Comparison of ENCODE assay signal across 1 cellular context in the genomic region with DNA sequence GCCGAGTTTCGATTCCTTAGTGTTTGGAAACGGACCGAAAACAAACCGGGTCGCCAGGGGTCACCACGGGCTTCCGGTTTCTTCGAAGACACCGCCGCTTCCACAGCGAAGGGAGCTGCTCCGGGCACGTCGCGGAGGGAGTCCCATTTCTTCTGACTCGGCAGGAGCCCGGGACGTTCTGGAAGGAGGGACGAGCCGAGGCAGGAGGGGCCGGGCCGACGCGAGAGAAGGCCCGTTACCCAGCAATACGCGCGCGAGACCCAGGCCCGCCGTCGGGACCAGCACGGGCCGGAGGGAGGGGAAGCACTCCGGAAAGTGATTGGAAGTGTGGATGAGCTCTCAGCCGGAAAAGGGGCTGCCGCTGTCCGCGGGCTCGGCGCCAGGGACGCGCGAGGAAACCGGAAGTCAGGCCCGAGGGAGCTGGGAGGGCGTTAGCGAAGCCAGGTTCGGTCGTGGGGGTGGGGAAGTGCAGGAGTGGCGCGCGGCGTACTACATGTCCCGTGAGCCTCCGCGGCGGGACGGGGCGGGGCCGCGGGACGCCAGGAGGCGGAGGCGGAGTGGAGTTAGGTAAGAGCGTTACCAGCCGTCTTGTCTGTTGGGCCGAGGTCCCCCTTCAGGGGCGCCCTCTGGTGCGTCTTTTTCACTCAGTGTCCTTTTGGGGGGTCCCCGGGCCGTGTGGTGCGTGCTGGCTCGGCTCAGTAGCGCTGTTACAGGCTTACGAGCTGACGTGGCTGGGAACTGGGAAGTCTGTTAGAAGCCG.
TF ChIP-seq lines count a peak whose summit lies in the region.

Gene AZI2 (minus strand): TSS at position 188 of the 760 bp plus-strand sequence. CDS start 8,207 bp downstream, outside the sequence.
A gene with protein sequence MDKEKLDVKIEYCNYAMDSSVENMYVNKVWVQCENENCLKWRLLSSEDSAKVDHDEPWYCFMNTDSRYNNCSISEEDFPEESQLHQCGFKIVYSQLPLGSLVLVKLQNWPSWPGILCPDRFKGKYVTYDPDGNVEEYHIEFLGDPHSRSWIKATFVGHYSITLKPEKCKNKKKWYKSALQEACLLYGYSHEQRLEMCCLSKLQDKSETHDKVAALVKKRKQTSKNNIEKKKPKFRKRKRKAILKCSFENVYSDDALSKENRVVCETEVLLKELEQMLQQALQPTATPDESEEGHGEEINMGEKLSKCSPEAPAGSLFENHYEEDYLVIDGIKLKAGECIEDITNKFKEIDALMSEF (plus strand): TSS at position 85 of the 760 bp plus-strand sequence. CDS start 64,348 bp downstream, outside the sequence.

TF ChIP-seq in GM12878, 131 proteins besides CTCF, POLR2A, EP300 and RAD21 (continued from another document and continues in another):
- TF ChIP-seq PRDM15 (CRISPR knock-in tag; IDR thresholded peaks at IDR 0.05) (no peak), IRF4 (IDR thresholded peaks at IDR 0.05; ENCODE audit: low read depth, low read length) (no peak), HCFC1 (IDR thresholded peaks at IDR 0.05; ENCODE audit: low read length) (peak; percentile 90), SMAD5 (IDR thresholded peaks at IDR 0.05; ENCODE audit: low read depth) (peak; percentile 49), RFX5 (IDR thresholded peaks at IDR 0.05; ENCODE audit: low read depth, low read length) (no peak), RBBP5 (conservative IDR thresholded peaks at IDR 0.05) (no peak), ETV6 (conservative IDR thresholded peaks at IDR 0.05 in 1 of 2, IDR thresholded peaks at IDR 0.05 in 1 of 2; ENCODE audit: borderline replicate concordance in 1 of 2, low read depth in 1 of 2) (peak in 1 of 2 experiments; percentile 37; a peak in 1 of 4 replicates), HDGF (IDR thresholded peaks at IDR 0.05) (peak; percentile 97), RAD51 (IDR thresholded peaks at IDR 0.05) (no peak), TAF1 (IDR thresholded peaks at IDR 0.05; ENCODE audit: borderline replicate concordance, low read depth, low read length) (0 out of 2 replicates have a peak, but pooled peaks have one; percentile 46), CBFB (IDR thresholded peaks at IDR 0.05; ENCODE audit: low read depth) (peak; percentile 29; the same call in 1 of the 2 replicates), GABPA (IDR thresholded peaks at IDR 0.05; ENCODE audit: low read depth) (peak; percentile 82), BMI1 (IDR thresholded peaks at IDR 0.05; ENCODE audit: borderline replicate concordance) (0 out of 2 replicates have a peak, but pooled peaks have one; percentile 37), SUZ12 (IDR thresholded peaks at IDR 0.05; ENCODE audit: unreplicated experiment) (no peak), NFYA (IDR thresholded peaks at IDR 0.05; ENCODE audit: borderline replicate concordance, low read depth, low read length) (no peak), ESRRA (IDR thresholded peaks at IDR 0.05; ENCODE audit: low read length) (no peak), ZNF24 (IDR thresholded peaks at IDR 0.05) (0 out of 2 replicates have a peak, but pooled peaks have one; percentile 41), MYC (IDR thresholded peaks at IDR 0.05; ENCODE audit: insufficient read depth, insufficient read length, insufficient replicate concordance, low read length, severe bottlenecking) (no peak), BCL11A (IDR thresholded peaks at IDR 0.05; ENCODE audit: low read depth, low read length) (no peak), ZNF622 (IDR thresholded peaks at IDR 0.05) (no peak), ZNF274 (IDR thresholded peaks at IDR 0.05; ENCODE audit: insufficient read depth, insufficient read length) (no peak), IKZF1 (conservative IDR thresholded peaks at IDR 0.05) (peak; percentile 97), HDAC2 (IDR thresholded peaks at IDR 0.05) (no peak), YY1 (IDR thresholded peaks at IDR 0.05; ENCODE audit: low read depth, low read length) (peak; percentile 66; the same call in 1 of the 2 replicates), SMAD1 (IDR thresholded peaks at IDR 0.05; ENCODE audit: low read depth, partially characterized antibody) (peak; percentile 61), LARP7 (IDR thresholded peaks at IDR 0.05) (peak; percentile 93), STAT1 (conservative IDR thresholded peaks at IDR 0.05) (0 out of 2 replicates have a peak, but pooled peaks have one; percentile 42), PML (IDR thresholded peaks at IDR 0.05; ENCODE audit: low read length) (peak; percentile 80), REST (IDR thresholded peaks at IDR 0.05; ENCODE audit: low read depth, low read length) (peak; percentile 61), DPF2 (IDR thresholded peaks at IDR 0.05) (peak; percentile 87), RB1 (IDR thresholded peaks at IDR 0.05; ENCODE audit: borderline replicate concordance) (peak; percentile 80; the same call in 1 of the 2 replicates), SKIL (IDR thresholded peaks at IDR 0.05; ENCODE audit: low read depth, poor library complexity, severe bottlenecking) (no peak)
- TF ChIP-seq, protein P1, sequence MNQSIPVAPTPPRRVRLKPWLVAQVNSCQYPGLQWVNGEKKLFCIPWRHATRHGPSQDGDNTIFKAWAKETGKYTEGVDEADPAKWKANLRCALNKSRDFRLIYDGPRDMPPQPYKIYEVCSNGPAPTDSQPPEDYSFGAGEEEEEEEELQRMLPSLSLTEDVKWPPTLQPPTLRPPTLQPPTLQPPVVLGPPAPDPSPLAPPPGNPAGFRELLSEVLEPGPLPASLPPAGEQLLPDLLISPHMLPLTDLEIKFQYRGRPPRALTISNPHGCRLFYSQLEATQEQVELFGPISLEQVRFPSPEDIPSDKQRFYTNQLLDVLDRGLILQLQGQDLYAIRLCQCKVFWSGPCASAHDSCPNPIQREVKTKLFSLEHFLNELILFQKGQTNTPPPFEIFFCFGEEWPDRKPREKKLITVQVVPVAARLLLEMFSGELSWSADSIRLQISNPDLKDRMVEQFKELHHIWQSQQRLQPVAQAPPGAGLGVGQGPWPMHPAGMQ (IDR thresholded peaks at IDR 0.05; ENCODE audit: borderline replicate concordance) = no peak
- TF ChIP-seq, protein P2, sequence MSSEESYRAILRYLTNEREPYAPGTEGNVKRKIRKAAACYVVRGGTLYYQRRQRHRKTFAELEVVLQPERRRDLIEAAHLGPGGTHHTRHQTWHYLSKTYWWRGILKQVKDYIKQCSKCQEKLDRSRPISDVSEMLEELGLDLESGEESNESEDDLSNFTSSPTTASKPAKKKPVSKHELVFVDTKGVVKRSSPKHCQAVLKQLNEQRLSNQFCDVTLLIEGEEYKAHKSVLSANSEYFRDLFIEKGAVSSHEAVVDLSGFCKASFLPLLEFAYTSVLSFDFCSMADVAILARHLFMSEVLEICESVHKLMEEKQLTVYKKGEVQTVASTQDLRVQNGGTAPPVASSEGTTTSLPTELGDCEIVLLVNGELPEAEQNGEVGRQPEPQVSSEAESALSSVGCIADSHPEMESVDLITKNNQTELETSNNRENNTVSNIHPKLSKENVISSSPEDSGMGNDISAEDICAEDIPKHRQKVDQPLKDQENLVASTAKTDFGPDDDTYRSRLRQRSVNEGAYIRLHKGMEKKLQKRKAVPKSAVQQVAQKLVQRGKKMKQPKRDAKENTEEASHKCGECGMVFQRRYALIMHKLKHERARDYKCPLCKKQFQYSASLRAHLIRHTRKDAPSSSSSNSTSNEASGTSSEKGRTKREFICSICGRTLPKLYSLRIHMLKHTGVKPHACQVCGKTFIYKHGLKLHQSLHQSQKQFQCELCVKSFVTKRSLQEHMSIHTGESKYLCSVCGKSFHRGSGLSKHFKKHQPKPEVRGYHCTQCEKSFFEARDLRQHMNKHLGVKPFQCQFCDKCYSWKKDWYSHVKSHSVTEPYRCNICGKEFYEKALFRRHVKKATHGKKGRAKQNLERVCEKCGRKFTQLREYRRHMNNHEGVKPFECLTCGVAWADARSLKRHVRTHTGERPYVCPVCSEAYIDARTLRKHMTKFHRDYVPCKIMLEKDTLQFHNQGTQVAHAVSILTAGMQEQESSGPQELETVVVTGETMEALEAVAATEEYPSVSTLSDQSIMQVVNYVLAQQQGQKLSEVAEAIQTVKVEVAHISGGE (CRISPR knock-in tag; IDR thresholded peaks at IDR 0.05) = peak; percentile 28; the same call in 1 of the 2 replicates
- TF ChIP-seq, protein P3, sequence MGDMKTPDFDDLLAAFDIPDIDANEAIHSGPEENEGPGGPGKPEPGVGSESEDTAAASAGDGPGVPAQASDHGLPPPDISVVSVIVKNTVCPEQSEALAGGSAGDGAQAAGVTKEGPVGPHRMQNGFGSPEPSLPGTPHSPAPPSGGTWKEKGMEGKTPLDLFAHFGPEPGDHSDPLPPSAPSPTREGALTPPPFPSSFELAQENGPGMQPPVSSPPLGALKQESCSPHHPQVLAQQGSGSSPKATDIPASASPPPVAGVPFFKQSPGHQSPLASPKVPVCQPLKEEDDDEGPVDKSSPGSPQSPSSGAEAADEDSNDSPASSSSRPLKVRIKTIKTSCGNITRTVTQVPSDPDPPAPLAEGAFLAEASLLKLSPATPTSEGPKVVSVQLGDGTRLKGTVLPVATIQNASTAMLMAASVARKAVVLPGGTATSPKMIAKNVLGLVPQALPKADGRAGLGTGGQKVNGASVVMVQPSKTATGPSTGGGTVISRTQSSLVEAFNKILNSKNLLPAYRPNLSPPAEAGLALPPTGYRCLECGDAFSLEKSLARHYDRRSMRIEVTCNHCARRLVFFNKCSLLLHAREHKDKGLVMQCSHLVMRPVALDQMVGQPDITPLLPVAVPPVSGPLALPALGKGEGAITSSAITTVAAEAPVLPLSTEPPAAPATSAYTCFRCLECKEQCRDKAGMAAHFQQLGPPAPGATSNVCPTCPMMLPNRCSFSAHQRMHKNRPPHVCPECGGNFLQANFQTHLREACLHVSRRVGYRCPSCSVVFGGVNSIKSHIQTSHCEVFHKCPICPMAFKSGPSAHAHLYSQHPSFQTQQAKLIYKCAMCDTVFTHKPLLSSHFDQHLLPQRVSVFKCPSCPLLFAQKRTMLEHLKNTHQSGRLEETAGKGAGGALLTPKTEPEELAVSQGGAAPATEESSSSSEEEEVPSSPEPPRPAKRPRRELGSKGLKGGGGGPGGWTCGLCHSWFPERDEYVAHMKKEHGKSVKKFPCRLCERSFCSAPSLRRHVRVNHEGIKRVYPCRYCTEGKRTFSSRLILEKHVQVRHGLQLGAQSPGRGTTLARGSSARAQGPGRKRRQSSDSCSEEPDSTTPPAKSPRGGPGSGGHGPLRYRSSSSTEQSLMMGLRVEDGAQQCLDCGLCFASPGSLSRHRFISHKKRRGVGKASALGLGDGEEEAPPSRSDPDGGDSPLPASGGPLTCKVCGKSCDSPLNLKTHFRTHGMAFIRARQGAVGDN (IDR thresholded peaks at IDR 0.05) = peak; percentile 70
